In the genomic region with DNA sequence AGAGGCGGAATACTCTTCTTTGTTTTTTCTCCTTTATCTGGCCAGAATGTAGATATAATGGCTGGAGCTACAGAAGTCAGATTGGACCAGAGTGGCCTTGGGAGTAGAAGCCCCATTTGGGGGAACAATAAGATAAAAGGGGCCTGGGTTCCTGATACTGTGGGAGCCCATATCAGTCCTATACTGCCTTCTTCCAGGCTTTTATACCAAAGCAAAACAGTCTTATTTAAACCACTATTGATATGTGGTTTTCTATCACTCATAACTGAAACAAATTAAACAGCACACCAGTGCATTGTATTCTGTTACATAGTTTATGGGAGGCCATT, we compare ENCODE assay signal across 15 cellular contexts. TPM values are rescaled to one million over a fixed set of nuclear protein-coding genes. Genes with fewer than 3 reads are reported as not detected.
DNase-seq lines count a peak whose midpoint lies in the region; FAIRE-seq and TF ChIP-seq lines count a peak whose summit lies in the region.
"Had no signal": no experiment of that assay in that cellular context is flagged by ENCODE, and none has a peak within 500 bp of the region (broad histone marks: within the 10 kb centered on the region; RNA-seq: fewer than 3 reads in every experiment).

No MANE protein-coding gene starts in this region.

- no peak overlapping the region for H3K9ac ChIP-seq in kidney (ENCODE audit: low read length in 2 of 2)

- no peak for TF ChIP-seq POLR2A in adrenal gland (IDR thresholded peaks at IDR 0.05)

- no peaks in the 10 kb centered on the region for H3K36me3 Mint-ChIP-seq in CD8-positive, alpha-beta memory T cell
- H3K36me3 Mint-ChIP-seq in activated CD4-positive, alpha-beta T cell treated with anti-CD3 and anti-CD28 coated beads, Interleukin-2, amount 10 ng/mL, durations not matched to agents 24 days and 14 days (ENCODE audit: low read depth): no peaks in the 10 kb centered on the region
- H3K36me3 Mint-ChIP-seq: WTC11 had no signal

- peak overlapping the region; percentile 74 for H3K27ac ChIP-seq in CD8-positive, alpha-beta memory T cell (ENCODE audit: low read depth, low read length)
- peak overlapping the region in 4 of 5 donors; percentile 11 to 87 (median 76) for H3K27ac ChIP-seq in adrenal gland
- peak overlapping the region; percentile 72 to 93 for H3K27ac ChIP-seq in kidney (ENCODE audit: low read depth in 2 of 2, low read length in 2 of 2)
- peak overlapping the region; percentile 60 to 64 for H3K27ac ChIP-seq in small intestine (ENCODE audit: low read depth in 1 of 2, low read length in 1 of 2)
- H3K27ac ChIP-seq: HL-60 had no signal

- no peak for FAIRE-seq in kidney (lab: Jason Lieb, UNC)
- no peak for FAIRE-seq in small intestine (lab: Jason Lieb, UNC)

- no peak overlapping the region for H3K27ac Mint-ChIP-seq in CD8-positive, alpha-beta memory T cell
- H3K27ac Mint-ChIP-seq in activated CD4-positive, alpha-beta T cell treated with anti-CD3 and anti-CD28 coated beads, Interleukin-2, amount 10 ng/mL, durations not matched to agents 24 days and 14 days: no peak overlapping the region
- H3K27ac Mint-ChIP-seq: WTC11 had no signal

- CTCF ChIA-PET in CD8-positive, alpha-beta memory T cell (lab: Charles Lee): no interaction called here
- CTCF ChIA-PET in HEK293T (lab: Yijun Ruan, JAX): no interaction called here

- no peak overlapping the region for H3K4me3 Mint-ChIP-seq in CD8-positive, alpha-beta memory T cell
- H3K4me3 Mint-ChIP-seq in activated CD4-positive, alpha-beta T cell treated with anti-CD3 and anti-CD28 coated beads, Interleukin-2, amount 10 ng/mL, durations not matched to agents 24 days and 14 days: no peak overlapping the region
- H3K4me3 Mint-ChIP-seq: WTC11 had no signal

- intact Hi-C loops in adrenal gland (cut with DNase I) (no loop called here), kidney (cut with DNase I) (no loop called here)
- intact Hi-C loops in activated CD4-positive, alpha-beta T cell treated with anti-CD3 and anti-CD28 coated beads, Interleukin-2, amount 10 ng/mL, durations not matched to agents 24 days and 14 days (cut with micrococcal nuclease): no loop called here

- H3K27me3 Mint-ChIP-seq in CD8-positive, alpha-beta memory T cell: peaks cover 2 to 8% of the 10 kb centered on the region in 2 donors
- peaks cover 6% of the 10 kb centered on the region for H3K27me3 Mint-ChIP-seq in activated CD4-positive, alpha-beta T cell treated with anti-CD3 and anti-CD28 coated beads, Interleukin-2, amount 10 ng/mL, durations not matched to agents 24 days and 14 days

- H3K4me1 Mint-ChIP-seq in CD8-positive, alpha-beta memory T cell: peaks cover 0 to 1% (median 0%) of the 10 kb centered on the region in 3 donors
- peaks cover 5% of the 10 kb centered on the region for H3K4me1 Mint-ChIP-seq in activated CD4-positive, alpha-beta T cell treated with anti-CD3 and anti-CD28 coated beads, Interleukin-2, amount 10 ng/mL, durations not matched to agents 24 days and 14 days
- H3K4me1 Mint-ChIP-seq: WTC11 had no signal

- H3K36me3 ChIP-seq in CD8-positive, alpha-beta memory T cell (ENCODE audit: insufficient read depth, low read length): no peaks in the 10 kb centered on the region
- H3K36me3 ChIP-seq in adrenal gland (replicated peaks in 1 of 2) (no peaks in the 10 kb centered on the region), kidney (ENCODE audit: control insufficient read depth in 1 of 2, insufficient read depth in 2 of 2, low read length in 2 of 2) (no peaks in the 10 kb centered on the region), small intestine (ENCODE audit: control insufficient read depth in 2 of 2, insufficient read depth in 2 of 2, low read length in 2 of 2) (no peaks in the 10 kb centered on the region)

- no peak overlapping the region for H3K4me3 ChIP-seq in CD8-positive, alpha-beta memory T cell (ENCODE audit: low read length)
- no peak overlapping the region for H3K4me3 ChIP-seq in adrenal gland
- H3K4me3 ChIP-seq in kidney (ENCODE audit: low read length in 2 of 2): no peak overlapping the region
- H3K4me3 ChIP-seq in small intestine (ENCODE audit: low read depth in 1 of 2, low read length in 2 of 2): no peak overlapping the region

- H3K9me3 Mint-ChIP-seq in CD8-positive, alpha-beta memory T cell: no peaks in the 10 kb centered on the region
- no peaks in the 10 kb centered on the region for H3K9me3 Mint-ChIP-seq in activated CD4-positive, alpha-beta T cell treated with anti-CD3 and anti-CD28 coated beads, Interleukin-2, amount 10 ng/mL, durations not matched to agents 24 days and 14 days
- H3K9me3 Mint-ChIP-seq: WTC11 had no signal

- H3K27me3 ChIP-seq in CD8-positive, alpha-beta memory T cell (ENCODE audit: insufficient read depth, low read length, poor library complexity, severe bottlenecking): no peaks in the 10 kb centered on the region
- no peaks in the 10 kb centered on the region for H3K27me3 ChIP-seq in adrenal gland
- H3K27me3 ChIP-seq in small intestine (ENCODE audit: control insufficient read depth in 2 of 2, insufficient read depth in 2 of 2, low read length in 2 of 2): no peaks in the 10 kb centered on the region

- no peak for DNase-seq in CD8-positive, alpha-beta memory T cell
- DNase-seq in adrenal gland (peak in 1 of 7 donors; percentile 3), kidney (no peak), small intestine (no peak), ecto neural progenitor cell (ENCODE audit: low spot score) (no peak), HEK293T (ENCODE audit: extremely low spot score) (no peak)
- DNase-seq in activated CD4-positive, alpha-beta T cell treated with anti-CD3 and anti-CD28 coated beads, Interleukin-2, amount 10 ng/mL, durations not matched to agents 24 days and 14 days: no peak
- no peak for DNase-seq in activated CD8-positive, alpha-beta memory T cell treated with anti-CD3 and anti-CD28 coated beads for 24 hours
- DNase-seq: activated CD8-positive, alpha-beta memory T cell treated with anti-CD3 and anti-CD28 coated beads, Interleukin-2, amount 50 U/mL, for 4 hours; cerebellar nuclear complex; NCI-H2107 had no signal

- TF ChIP-seq CTCF in adrenal gland (IDR thresholded peaks at IDR 0.05) (no peak), kidney (IDR thresholded peaks at IDR 0.05; ENCODE audit: borderline replicate concordance, extremely low read depth, insufficient read depth) (no peak)

- H3K9me3 ChIP-seq in CD8-positive, alpha-beta memory T cell (ENCODE audit: low read length): no peaks in the 10 kb centered on the region
- no peaks in the 10 kb centered on the region for H3K9me3 ChIP-seq in adrenal gland (replicated peaks in 1 of 3)
- H3K9me3 ChIP-seq in kidney (ENCODE audit: control insufficient read depth in 1 of 2, low read length in 2 of 2): no peaks in the 10 kb centered on the region
- H3K9me3 ChIP-seq in small intestine (ENCODE audit: control insufficient read depth, low read depth): no peaks in the 10 kb centered on the region

- no peaks in the 10 kb centered on the region for H3K4me1 ChIP-seq in CD8-positive, alpha-beta memory T cell (ENCODE audit: insufficient read depth, low read length)
- H3K4me1 ChIP-seq in adrenal gland (replicated peaks in 1 of 2) (peaks cover 6 to 15% of the 10 kb centered on the region in 2 donors), kidney (ENCODE audit: control insufficient read depth in 1 of 2, insufficient read depth in 1 of 2, low read depth in 1 of 2, low read length in 2 of 2) (peaks cover 20 to 42% of the 10 kb centered on the region in 2 donors), small intestine (ENCODE audit: control insufficient read depth in 2 of 2, insufficient read depth in 1 of 2, low read depth in 1 of 2, low read length in 1 of 2) (peaks cover 8 to 15% of the 10 kb centered on the region in 2 donors)

- 97 to 100% (median 100%) methylated on average over 1 of the region's 1 CpG for WGBS in adrenal gland, 4 donors
- 95 to 100% (median 100%) methylated on average over 1 of the region's 1 CpG for WGBS in small intestine, 3 donors

- POLR2A ChIA-PET in CD8-positive, alpha-beta memory T cell (lab: Charles Lee): no interaction called here
- POLR2A ChIA-PET in HEK293T (lab: Yijun Ruan, JAX): no interaction called here

TF ChIP-seq in HEK293T, 16 proteins besides CTCF, POLR2A, EP300 and RAD21 (continues in another document):
- TF ChIP-seq SP1 (IDR thresholded peaks at IDR 0.05): no peak
- no peak for TF ChIP-seq ELF4 (IDR thresholded peaks at IDR 0.05)
- no peak for TF ChIP-seq HDGF (IDR thresholded peaks at IDR 0.05; ENCODE audit: borderline replicate concordance)
- TF ChIP-seq FOXA1 (IDR thresholded peaks at IDR 0.05): no peak

RNA-seq across cellular contexts. Expression of a gene that starts 14.3 kb away (rescaled TPM):
- total RNA-seq in CD8-positive, alpha-beta memory T cell: not detected
- polyA plus RNA-seq in CD8-positive, alpha-beta memory T cell: not detected
- total RNA-seq in adrenal gland (1 to 10 TPM in 7 of 8 donors, under 1 TPM in 1; 0.54 to 3.6 (median 2.2) TPM), kidney (5.3 TPM)
- polyA plus RNA-seq in adrenal gland (1 to 10 TPM; 2.0 to 3.3 (median 2.6) TPM), kidney (ENCODE audit: insufficient read depth, low read depth, low replicate concordance) (3.2 TPM), small intestine (under 1 TPM; 0.45 to 0.81 (median 0.54) TPM)
- total RNA-seq in activated CD4-positive, alpha-beta T cell treated with anti-CD3 and anti-CD28 coated beads, Interleukin-2, amount 10 ng/mL, durations not matched to agents 24 days and 14 days: not detected in 2 replicates
- total RNA-seq: fibroblast of villous mesenchyme had no signal

RNA-seq across cellular contexts. Expression of a gene that starts 17.6 kb away (rescaled TPM):
- not detected for total RNA-seq in CD8-positive, alpha-beta memory T cell
- not detected for polyA plus RNA-seq in CD8-positive, alpha-beta memory T cell
- total RNA-seq in adrenal gland (1 to 10 TPM in 5 of 8 donors, under 1 TPM in 2, not detected in 1; 0.35 to 5.9 (median 1.9) TPM), kidney (51.2 TPM)
- polyA plus RNA-seq in adrenal gland (1 to 10 TPM in 2 of 3 donors, not detected in 1; 1.1 to 1.5 TPM), kidney (ENCODE audit: insufficient read depth, low read depth, low replicate concordance) (13.3 TPM), small intestine (10 to 100 TPM in 1 of 3 donors, 1 to 10 TPM in 2; 7.2 to 17.8 (median 7.8) TPM)
- total RNA-seq in activated CD4-positive, alpha-beta T cell treated with anti-CD3 and anti-CD28 coated beads, Interleukin-2, amount 10 ng/mL, durations not matched to agents 24 days and 14 days: not detected in 2 replicates
- total RNA-seq: WTC11 had no signal

RNA-seq across cellular contexts. Expression of a gene that starts 34.4 kb away (rescaled TPM):
- not detected for total RNA-seq in CD8-positive, alpha-beta memory T cell
- polyA plus RNA-seq in CD8-positive, alpha-beta memory T cell: not detected
- not detected for total RNA-seq in adrenal gland
- not detected for polyA plus RNA-seq in adrenal gland
- total RNA-seq in kidney: not detected
- polyA plus RNA-seq in kidney (ENCODE audit: insufficient read depth, low read depth, low replicate concordance): not detected
- not detected for polyA plus RNA-seq in small intestine
- total RNA-seq in activated CD4-positive, alpha-beta T cell treated with anti-CD3 and anti-CD28 coated beads, Interleukin-2, amount 10 ng/mL, durations not matched to agents 24 days and 14 days: not detected in 2 replicates
- total RNA-seq: mucosa of gallbladder, WTC11 had no signal

RNA-seq across cellular contexts. Expression of a gene that starts 53.4 kb away (rescaled TPM):
- not detected for total RNA-seq in CD8-positive, alpha-beta memory T cell
- polyA plus RNA-seq in CD8-positive, alpha-beta memory T cell: not detected
- total RNA-seq in adrenal gland (not detected), kidney (not detected)
- polyA plus RNA-seq in adrenal gland (not detected), kidney (ENCODE audit: insufficient read depth, low read depth, low replicate concordance) (not detected), small intestine (not detected)
- total RNA-seq in activated CD4-positive, alpha-beta T cell treated with anti-CD3 and anti-CD28 coated beads, Interleukin-2, amount 10 ng/mL, durations not matched to agents 24 days and 14 days: not detected in 2 replicates
- total RNA-seq: fibroblast of villous mesenchyme, mucosa of gallbladder, WTC11 had no signal
